8 cellular contexts compared by ENCODE assay signal in the genomic region with DNA sequence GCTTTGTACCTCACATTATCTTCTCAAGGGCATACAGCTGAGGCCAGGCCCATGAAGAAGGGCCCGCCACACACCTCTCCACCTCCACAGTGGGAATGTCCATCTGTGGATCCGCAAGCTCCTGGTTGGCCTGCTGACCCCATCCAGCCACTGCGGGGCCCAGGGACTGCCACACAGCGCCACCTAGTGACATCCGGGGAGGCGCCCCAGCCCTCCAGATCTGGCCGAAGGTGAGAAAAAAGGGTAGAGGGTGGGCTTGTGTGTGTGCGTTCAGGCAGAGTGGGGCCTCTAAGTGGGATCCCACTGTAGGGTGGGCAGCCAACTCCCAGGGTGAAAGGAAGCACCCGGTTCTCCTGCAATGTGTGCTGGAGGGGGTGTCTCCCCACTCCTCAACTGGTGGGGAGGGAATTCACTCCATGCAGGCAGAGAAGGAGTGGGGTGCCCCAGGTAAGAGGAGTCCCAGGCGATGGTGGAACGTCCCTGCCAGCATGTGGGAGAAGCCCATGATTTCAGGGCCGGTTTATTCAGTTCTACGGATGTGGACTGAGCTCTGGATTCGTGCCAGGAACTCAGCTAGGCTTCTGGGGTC.
DNase-seq lines count a peak whose midpoint lies in the region; ATAC-seq, FAIRE-seq and TF ChIP-seq lines count a peak whose summit lies in the region.

No MANE protein-coding gene starts in this region.

- FAIRE-seq in HepG2 (lab: Jason Lieb, UNC): no peak

- intact Hi-C loops in HepG2 (cut with micrococcal nuclease; ENCODE audit: unreplicated experiment): no loop called here

- no peaks in the 10 kb centered on the region for H3K36me3 Mint-ChIP-seq in stimulated activated effector memory CD8-positive, alpha-beta T cell treated with anti-CD3 and anti-CD28 coated beads, Interleukin-12 subunit alpha, Interleukin-12 subunit beta, amount 100 ng/mL, for 72 hours
- no peaks in the 10 kb centered on the region for H3K36me3 Mint-ChIP-seq in activated naive CD8-positive, alpha-beta T cell treated with anti-CD3 and anti-CD28 coated beads, Interleukin-2, amount 50 U/mL, for 24 hours (ENCODE audit: low read depth)

- peak; percentile 36 for TF ChIP-seq CTCF in HepG2 (CRISPR knock-in tag; IDR thresholded peaks at IDR 0.05)
- no peak for TF ChIP-seq CTCF in coronary artery (IDR thresholded peaks at IDR 0.05)

- no peak overlapping the region for H3K4me2 ChIP-seq in HepG2 (ENCODE audit: low read depth, low read length)

- TF ChIP-seq POLR2A in HepG2 (IDR thresholded peaks at IDR 0.05; ENCODE audit: insufficient read depth in 1 of 2, low read depth in 2 of 2, low read length in 2 of 2): no peak

- no peaks in the 10 kb centered on the region for H3K79me2 ChIP-seq in HepG2 (ENCODE audit: insufficient read depth, low read length)

- DNase-seq in C1 segment of cervical spinal cord (lab: John Stamatoyannopoulos, UW) (peak in 9 of 14 donors; percentile 4 to 64 (median 36)), NCI-H1092 (lab: John Stamatoyannopoulos, UW) (peak; percentile 29), amygdala (lab: John Stamatoyannopoulos, UW) (peak in 31 of 56 donors; percentile 3 to 62 (median 22)), HepG2 (ENCODE audit: low spot score) (no peak), coronary artery (ENCODE audit: low spot score) (no peak)
- DNase-seq in stimulated activated effector memory CD8-positive, alpha-beta T cell treated with anti-CD3 and anti-CD28 coated beads, Interleukin-12 subunit alpha, Interleukin-12 subunit beta, amount 100 ng/mL, for 72 hours (ENCODE audit: low spot score in 2 of 2): peak; percentile 14 to 79
- no peak for DNase-seq in activated naive CD8-positive, alpha-beta T cell treated with anti-CD3 and anti-CD28 coated beads, Interleukin-2, amount 50 U/mL, for 24 hours

- no peaks in the 10 kb centered on the region for H3K36me3 ChIP-seq in HepG2 (replicated peaks in 1 of 2; ENCODE audit: control insufficient read depth in 1 of 2, insufficient read depth in 2 of 2, low read length in 2 of 2)

- TF ChIP-seq RAD21 in HepG2 (CRISPR knock-in tag; IDR thresholded peaks at IDR 0.05): no peak

- H3K9me3 Mint-ChIP-seq in stimulated activated effector memory CD8-positive, alpha-beta T cell treated with anti-CD3 and anti-CD28 coated beads, Interleukin-12 subunit alpha, Interleukin-12 subunit beta, amount 100 ng/mL, for 72 hours: no peaks in the 10 kb centered on the region
- no peaks in the 10 kb centered on the region for H3K9me3 Mint-ChIP-seq in activated naive CD8-positive, alpha-beta T cell treated with anti-CD3 and anti-CD28 coated beads, Interleukin-2, amount 50 U/mL, for 24 hours

- H2AFZ ChIP-seq in HepG2 (ENCODE audit: low read length): no peak overlapping the region

- peaks cover 41% of the 10 kb centered on the region for H3K4me1 ChIP-seq in HepG2 (ENCODE audit: insufficient read depth, low read length)

- H3K27me3 ChIP-seq in HepG2 (ENCODE audit: control insufficient read depth in 1 of 2, insufficient read depth in 2 of 2, low read length in 2 of 2): peaks cover 0 to 3% of the 10 kb centered on the region in 2 experiments; a peak in 1 of 5 replicates

- H3K27ac Mint-ChIP-seq in stimulated activated effector memory CD8-positive, alpha-beta T cell treated with anti-CD3 and anti-CD28 coated beads, Interleukin-12 subunit alpha, Interleukin-12 subunit beta, amount 100 ng/mL, for 72 hours: no peak overlapping the region
- H3K27ac Mint-ChIP-seq in activated naive CD8-positive, alpha-beta T cell treated with anti-CD3 and anti-CD28 coated beads, Interleukin-2, amount 50 U/mL, for 24 hours: no peak overlapping the region

- no peak overlapping the region for H3K27ac ChIP-seq in HepG2 (ENCODE audit: extremely low read length, insufficient read depth, low read length)
- H3K27ac ChIP-seq in coronary artery: no peak overlapping the region

- CTCF ChIA-PET in HepG2 (lab: Yijun Ruan, JAX; ENCODE audit: low intra/inter-chr PET ratio, low total read pairs): no interaction called here

- H3K4me1 Mint-ChIP-seq in stimulated activated effector memory CD8-positive, alpha-beta T cell treated with anti-CD3 and anti-CD28 coated beads, Interleukin-12 subunit alpha, Interleukin-12 subunit beta, amount 100 ng/mL, for 72 hours: peaks cover 10% of the 10 kb centered on the region
- H3K4me1 Mint-ChIP-seq in activated naive CD8-positive, alpha-beta T cell treated with anti-CD3 and anti-CD28 coated beads, Interleukin-2, amount 50 U/mL, for 24 hours: peaks cover 4% of the 10 kb centered on the region

- in situ Hi-C loops in HepG2 (cut with HindIII; ENCODE audit: extremely low pct_ligation_motif_present, low pct_unique_long_range_greater_than_20kb): no loop called here

- no peak overlapping the region for H3K4me3 Mint-ChIP-seq in stimulated activated effector memory CD8-positive, alpha-beta T cell treated with anti-CD3 and anti-CD28 coated beads, Interleukin-12 subunit alpha, Interleukin-12 subunit beta, amount 100 ng/mL, for 72 hours
- no peak overlapping the region for H3K4me3 Mint-ChIP-seq in activated naive CD8-positive, alpha-beta T cell treated with anti-CD3 and anti-CD28 coated beads, Interleukin-2, amount 50 U/mL, for 24 hours

- POLR2A ChIA-PET in HepG2 (lab: Yijun Ruan, JAX): no interaction called here

- BruUV-seq in HepG2 (replicated peaks; lab: Mats Ljungman, UMichigan): no TSS peak

- TF ChIP-seq EP300 in HepG2 (IDR thresholded peaks at IDR 0.05; ENCODE audit: low read depth in 2 of 2, low read length in 2 of 2): no peak
- TF ChIP-seq EP300 in HepG2 (CRISPR knock-in tag; IDR thresholded peaks at IDR 0.05; ENCODE audit: borderline replicate concordance): no peak

- H3K4me3 ChIP-seq in HepG2 (replicated peaks in 1 of 3; ENCODE audit: insufficient read depth in 1 of 3, low read depth in 2 of 3, low read length in 3 of 3) (no peak overlapping the region), coronary artery (no peak overlapping the region)

- WGBS in HepG2 (ENCODE audit: low lambda C conversion rate): 56% methylated on average over 11 of the region's 14 CpGs

- no peaks in the 10 kb centered on the region for H4K20me1 ChIP-seq in HepG2 (ENCODE audit: insufficient read depth, low read length)

- ATAC-seq in GM19023 (IDR thresholded peaks at IDR 0.05; ENCODE audit: unreplicated experiment): peak; percentile 51
- no peak for ATAC-seq in HepG2
- ATAC-seq in stimulated activated effector memory CD8-positive, alpha-beta T cell treated with anti-CD3 and anti-CD28 coated beads, Interleukin-12 subunit alpha, Interleukin-12 subunit beta, amount 100 ng/mL, for 72 hours: peak; percentile 38
- no peak for ATAC-seq in activated naive CD8-positive, alpha-beta T cell treated with anti-CD3 and anti-CD28 coated beads, Interleukin-2, amount 50 U/mL, for 24 hours

- no peak overlapping the region for H3K9ac ChIP-seq in HepG2 (ENCODE audit: insufficient read depth, low read depth, low read length)

- H3K27me3 Mint-ChIP-seq in activated naive CD8-positive, alpha-beta T cell treated with anti-CD3 and anti-CD28 coated beads, Interleukin-2, amount 50 U/mL, for 24 hours: peaks cover 6% of the 10 kb centered on the region

- peaks cover 8% of the 10 kb centered on the region for H3K9me3 ChIP-seq in HepG2 (ENCODE audit: low read length)

TF ChIP-seq in HepG2, 621 proteins besides CTCF, POLR2A, EP300 and RAD21:
- no peak for TF ChIP-seq YEATS2 (CRISPR knock-in tag; IDR thresholded peaks at IDR 0.05; ENCODE audit: borderline replicate concordance)
- TF ChIP-seq MEIS2 (CRISPR knock-in tag; IDR thresholded peaks at IDR 0.05): no peak
- no peak for TF ChIP-seq NFIC (IDR thresholded peaks at IDR 0.05; ENCODE audit: low read length)
- TF ChIP-seq ZNF550 (CRISPR knock-in tag; IDR thresholded peaks at IDR 0.05; ENCODE audit: borderline replicate concordance): no peak
- TF ChIP-seq ZNF264 (CRISPR knock-in tag; IDR thresholded peaks at IDR 0.05): no peak
- no peak for TF ChIP-seq MXI1 (IDR thresholded peaks at IDR 0.05; ENCODE audit: borderline replicate concordance, low read depth, low read length)
- no peak for TF ChIP-seq ZNF782 (CRISPR knock-in tag; IDR thresholded peaks at IDR 0.05; ENCODE audit: borderline replicate concordance)
- TF ChIP-seq HOMEZ (CRISPR knock-in tag; IDR thresholded peaks at IDR 0.05; ENCODE audit: low read depth): no peak
- TF ChIP-seq NCOA1 (CRISPR knock-in tag; IDR thresholded peaks at IDR 0.05): no peak
- TF ChIP-seq ZNF292 (CRISPR knock-in tag; IDR thresholded peaks at IDR 0.05; ENCODE audit: borderline replicate concordance, low read depth): no peak
- no peak for TF ChIP-seq MAX (IDR thresholded peaks at IDR 0.05)
- no peak for TF ChIP-seq RFXANK (CRISPR knock-in tag; IDR thresholded peaks at IDR 0.05)
- no peak for TF ChIP-seq SRF (IDR thresholded peaks at IDR 0.05; ENCODE audit: low read depth, low read length)
- no peak for TF ChIP-seq HNF4A (CRISPR knock-in tag; IDR thresholded peaks at IDR 0.05)
- no peak for TF ChIP-seq ZBTB1 (CRISPR knock-in tag; IDR thresholded peaks at IDR 0.05; ENCODE audit: borderline replicate concordance)
- TF ChIP-seq ZNF10 (CRISPR knock-in tag; IDR thresholded peaks at IDR 0.05; ENCODE audit: borderline replicate concordance, low read depth): no peak
- TF ChIP-seq ZNF652 (CRISPR knock-in tag; IDR thresholded peaks at IDR 0.05; ENCODE audit: borderline replicate concordance, low read depth): no peak

Comparison
In these comparisons a context has a peak if more than half of its experiments do, and no peak if none do; other contexts are left out.
1. DNase-seq: peak in C1 segment of cervical spinal cord (9 of 14), NCI-H1092 (single experiment), amygdala (31 of 56) and stimulated activated effector memory CD8-positive, alpha-beta T cell treated with anti-CD3 and anti-CD28 coated beads, Interleukin-12 subunit alpha, Interleukin-12 subunit beta, amount 100 ng/mL, for 72 hours (2 of 2); none in HepG2 (single experiment), activated naive CD8-positive, alpha-beta T cell treated with anti-CD3 and anti-CD28 coated beads, Interleukin-2, amount 50 U/mL, for 24 hours (single experiment) and coronary artery (single experiment).
2. ATAC-seq: peak in GM19023 (single experiment) and stimulated activated effector memory CD8-positive, alpha-beta T cell treated with anti-CD3 and anti-CD28 coated beads, Interleukin-12 subunit alpha, Interleukin-12 subunit beta, amount 100 ng/mL, for 72 hours (single experiment); none in HepG2 (single experiment) and activated naive CD8-positive, alpha-beta T cell treated with anti-CD3 and anti-CD28 coated beads, Interleukin-2, amount 50 U/mL, for 24 hours (single experiment).